17 cellular contexts compared by ENCODE assay signal in the genomic region with DNA sequence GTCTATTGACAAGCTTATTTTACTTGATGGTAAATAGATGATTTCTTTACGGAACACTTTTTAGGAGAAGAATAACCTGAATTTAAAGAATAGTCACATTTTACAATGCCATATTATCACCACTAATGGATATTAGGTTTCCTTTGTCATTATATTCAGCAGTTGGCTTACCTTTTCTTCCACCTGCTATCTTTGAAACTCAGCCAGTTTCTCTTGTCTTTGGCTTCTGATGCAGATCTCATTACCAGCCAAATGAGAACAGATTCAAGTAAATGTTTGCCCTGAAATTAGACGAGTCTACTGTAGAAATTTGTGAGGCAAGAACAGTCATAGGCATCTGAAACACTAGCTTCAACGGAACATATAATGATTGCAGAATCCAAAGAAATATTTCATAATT.
DNase-seq lines count a peak whose midpoint lies in the region; FAIRE-seq and TF ChIP-seq lines count a peak whose summit lies in the region.
"Had no signal": no experiment of that assay in that cellular context is flagged by ENCODE, and none has a peak within 500 bp of the region (broad histone marks: within the 10 kb centered on the region; RNA-seq: fewer than 3 reads in every experiment).

No MANE protein-coding gene starts in this region.

- DNase-seq in DMS153 (lab: John Stamatoyannopoulos, UW) (peak; percentile 27), DMS153 treated with DMSO at 0.1 percent for 48 hours (lab: John Stamatoyannopoulos, UW; ENCODE audit: unreplicated experiment) (no peak), NCI-H2081 treated with DMSO at 0.1 percent for 48 hours (lab: John Stamatoyannopoulos, UW) (peak; percentile 2), NCI-H69 (lab: John Stamatoyannopoulos, UW) (peak; percentile 53), NAMALWA (ENCODE audit: low spot score) (no peak), erythroblast (lab: John Stamatoyannopoulos, UW) (no peak)
- DNase-seq in NK-92 treated with Interleukin-12 subunit alpha and Interleukin-12 subunit beta, amount 100 ng/mL, for 24 hours (lab: John Stamatoyannopoulos, UW), result no peak
- DNase-seq: activated CD4-positive, alpha-beta T cell treated with anti-CD3 and anti-CD28 coated beads, Interleukin-2, amount 50 U/mL, for 4 hours; activated naive CD4-positive, alpha-beta T cell; activated naive CD8-positive, alpha-beta T cell treated with anti-CD3 and anti-CD28 coated beads, Interleukin-2, amount 50 U/mL, for 24 hours; effector memory CD8-positive, alpha-beta T cell; glutamatergic neuron; islet precursor cell; PC-3; stimulated activated CD4-positive, alpha-beta T cell treated with anti-CD3 and anti-CD28 coated beads, Interleukin-2, amount 100 ng/mL, for 24 hours had no signal

- no peak for TF ChIP-seq POLR2A in erythroblast (IDR thresholded peaks at IDR 0.05; ENCODE audit: low read length)

- peak; percentile 79 for FAIRE-seq in islet of Langerhans (lab: Jason Lieb, UNC)
- FAIRE-seq: urothelium cell line had no signal

Comparison
In these comparisons a context has a peak if more than half of its experiments do, and no peak if none do; other contexts are left out.
1. DNase-seq: peak in DMS153 (single experiment), NCI-H2081 treated with DMSO at 0.1 percent for 48 hours (single experiment) and NCI-H69 (single experiment); none in DMS153 treated with DMSO at 0.1 percent for 48 hours (single experiment), NAMALWA (single experiment), erythroblast (0 of 2) and NK-92 treated with Interleukin-12 subunit alpha and Interleukin-12 subunit beta, amount 100 ng/mL, for 24 hours (single experiment).